Comparison of ENCODE assay signal across 8 cellular contexts in genomic region chr11:118435893-118436624, GRCh38. TPM values are rescaled to one million over a fixed set of nuclear protein-coding genes. Genes with fewer than 3 reads are reported as not detected.
DNase-seq lines count a peak whose midpoint lies in the region; ATAC-seq and TF ChIP-seq lines count a peak whose summit lies in the region.

Gene KMT2A (plus strand): TSS chr11:118436492. CDS start chr11:118436513, 21 bp downstream.

- no peaks in the 10 kb centered on the region for H3K27me3 ChIP-seq in SK-N-SH (ENCODE audit: insufficient read depth)
- H3K27me3 ChIP-seq in suprapubic skin: no peaks in the 10 kb centered on the region

- H3K4me2 ChIP-seq in SK-N-SH: peak within 1 kb of the TSS; percentile 98

- H3F3A ChIP-seq in SK-N-SH (replicated peaks; ENCODE audit: insufficient read depth): peaks cover 28% of the 10 kb centered on the region

- POLR2A ChIA-PET in SK-N-SH (lab: Yijun Ruan, JAX): interaction anchor here (0.6 to 1.6 kb wide), 10 partner anchors 8 to 354 kb away, joined by 3 to 7 read pairs (median 4); partner anchors contain the start of gene ATP5MG

- H2AFZ ChIP-seq in SK-N-SH (ENCODE audit: low read depth): peak within 1 kb of the TSS; percentile 92

- CTCF ChIA-PET in SK-N-SH (lab: Yijun Ruan, JAX): interaction anchor here (1.0 kb wide), 1 partner anchor 8 kb away, joined by 4 read pairs; no protein-coding TSS in a partner anchor

- TF ChIP-seq EP300 in SK-N-SH (IDR thresholded peaks at IDR 0.05; ENCODE audit: borderline replicate concordance in 1 of 2, low read depth in 1 of 2, low read length in 1 of 2): peak in 1 of 2 experiments; percentile 40; a peak in 1 of 4 replicates
- TF ChIP-seq EP300 in suprapubic skin (IDR thresholded peaks at IDR 0.05): no peak

- peaks cover 37% of the 10 kb centered on the region for H4K20me1 ChIP-seq in SK-N-SH (ENCODE audit: insufficient read depth)

- no peak for TF ChIP-seq RAD21 in SK-N-SH (IDR thresholded peaks at IDR 0.05; ENCODE audit: low read length)

- H3K79me2 ChIP-seq in SK-N-SH (ENCODE audit: insufficient read depth): peaks cover 45% of the 10 kb centered on the region

- WGBS in SK-N-SH (ENCODE audit: low lambda C conversion rate): 4% methylated on average over 4 of the region's 83 CpGs
- WGBS in suprapubic skin: 1% methylated on average over 15 of the region's 83 CpGs

- H3K27ac ChIP-seq in SK-N-SH (ENCODE audit: low read depth in 2 of 2, low read length in 1 of 2): peak within 1 kb of the TSS; percentile 91 to 99
- H3K27ac ChIP-seq in suprapubic skin: peak within 1 kb of the TSS; percentile 88

- peak in 1 of 2 donors; percentile 17 for TF ChIP-seq POLR2A in suprapubic skin (IDR thresholded peaks at IDR 0.05)

- ATAC-seq in HG02588 (IDR thresholded peaks at IDR 0.05; ENCODE audit: unreplicated experiment): peak; percentile 52

- peak within 1 kb of the TSS; percentile 77 to 95 for H3K4me3 ChIP-seq in SK-N-SH (ENCODE audit: low read depth in 2 of 2, low read length in 1 of 2)
- peak within 1 kb of the TSS; percentile 69 for H3K4me3 ChIP-seq in suprapubic skin

- TF ChIP-seq CTCF in SK-N-SH (IDR thresholded peaks at IDR 0.05) (no peak), suprapubic skin (IDR thresholded peaks at IDR 0.05) (peak in 1 of 2 donors; percentile 99)

- DNase-seq in GM03348 (ENCODE audit: low spot score): peak; percentile 99
- peak; percentile 98 for DNase-seq in NCI-H1092 (lab: John Stamatoyannopoulos, UW)
- peak; percentile 96 for DNase-seq in SK-N-SH
- peak; percentile 93 for DNase-seq in activated naive CD4-positive, alpha-beta T cell treated with anti-CD3 and anti-CD28 coated beads, Interleukin-2, amount 50 U/mL, for 16 hours
- peak; percentile 95 for DNase-seq in globus pallidus (ENCODE audit: low spot score)
- peak; percentile 98 for DNase-seq in occipital lobe (lab: John Stamatoyannopoulos, UW)
- peak; percentile 97 for DNase-seq in suprapubic skin (ENCODE audit: low spot score in 2 of 2)

- H3K4me1 ChIP-seq in SK-N-SH (ENCODE audit: control insufficient read depth in 1 of 2, insufficient read depth in 2 of 2, low read depth in 1 of 2, low read length in 1 of 2): peaks cover 23 to 31% of the 10 kb centered on the region in 2 experiments; a peak in 3 of 4 replicates
- H3K4me1 ChIP-seq in suprapubic skin: peaks cover 48% of the 10 kb centered on the region

- H3K9ac ChIP-seq in SK-N-SH: peak within 1 kb of the TSS; percentile 80

- H3K36me3 ChIP-seq in SK-N-SH (replicated peaks in 1 of 2; ENCODE audit: control insufficient read depth in 1 of 2, insufficient read depth in 2 of 2, low read length in 1 of 2) (peaks cover 13 to 16% of the 10 kb centered on the region in 2 experiments), suprapubic skin (no peaks in the 10 kb centered on the region)

- no peaks in the 10 kb centered on the region for H3K9me3 ChIP-seq in SK-N-SH
- no peaks in the 10 kb centered on the region for H3K9me3 ChIP-seq in suprapubic skin

- H3K9me2 ChIP-seq in SK-N-SH: no peaks in the 10 kb centered on the region

TF ChIP-seq in SK-N-SH, 30 proteins besides CTCF, POLR2A, EP300 and RAD21 (continues in another document):
- peak; percentile 73 for TF ChIP-seq TAF1 (IDR thresholded peaks at IDR 0.05; ENCODE audit: borderline replicate concordance, low read depth, low read length)
- no peak for TF ChIP-seq SMC3 (IDR thresholded peaks at IDR 0.05; ENCODE audit: low read depth, low read length)
- TF ChIP-seq POLR2AphosphoS5 (IDR thresholded peaks at IDR 0.05; ENCODE audit: low read depth, low read length): peak; percentile 61
- peak; percentile 48; the same call in 1 of the 2 replicates for TF ChIP-seq REST (IDR thresholded peaks at IDR 0.05; ENCODE audit: low read depth, low read length)
- TF ChIP-seq IRF3 (IDR thresholded peaks at IDR 0.05; ENCODE audit: low read depth, low read length): no peak
- TF ChIP-seq SIN3A (IDR thresholded peaks at IDR 0.05; ENCODE audit: borderline replicate concordance, low read depth, low read length): peak; percentile 89; the same call in 1 of the 2 replicates
- TF ChIP-seq ZBTB33 (IDR thresholded peaks at IDR 0.05; ENCODE audit: borderline replicate concordance, low read depth): peak; percentile 53; the same call in 1 of the 2 replicates
- peak; percentile 7; the same call in 1 of the 2 replicates for TF ChIP-seq FOSL2 (IDR thresholded peaks at IDR 0.05; ENCODE audit: borderline replicate concordance, low read depth)
- peak; percentile 70; the same call in 1 of the 2 replicates for TF ChIP-seq YY1 (IDR thresholded peaks at IDR 0.05; ENCODE audit: low read depth)
- TF ChIP-seq ELF1 (IDR thresholded peaks at IDR 0.05): peak; percentile 65; the same call in 1 of the 2 replicates
- 0 out of 2 replicates have a peak, but pooled peaks have one; percentile 23 for TF ChIP-seq MEF2A (IDR thresholded peaks at IDR 0.05; ENCODE audit: borderline replicate concordance, low read depth)
- peak; percentile 91 for TF ChIP-seq CHD2 (IDR thresholded peaks at IDR 0.05; ENCODE audit: low read length, partially characterized antibody)
- TF ChIP-seq EZH2phosphoT487 (IDR thresholded peaks at IDR 0.05; ENCODE audit: borderline replicate concordance, low read depth): no peak
- no peak for TF ChIP-seq NRF1 (IDR thresholded peaks at IDR 0.05; ENCODE audit: low read depth, low read length)
- no peak for TF ChIP-seq FOXJ3 (CRISPR knock-in tag; IDR thresholded peaks at IDR 0.05)
- no peak for TF ChIP-seq RFX5 (IDR thresholded peaks at IDR 0.05; ENCODE audit: low read length)
- peak; percentile 55 for TF ChIP-seq TEAD4 (IDR thresholded peaks at IDR 0.05; ENCODE audit: borderline replicate concordance, insufficient read depth)
- no peak; the same call in 1 of the 2 replicates for TF ChIP-seq RCOR1 (IDR thresholded peaks at IDR 0.05; ENCODE audit: low read length)
- no peak for TF ChIP-seq JUND (IDR thresholded peaks at IDR 0.05)
- TF ChIP-seq PBX3 (IDR thresholded peaks at IDR 0.05): peak; percentile 24; the same call in 1 of the 2 replicates

RNA-seq across cellular contexts. Expression of gene KMT2A, which starts in this region (rescaled TPM):
- 15.7 and 16.6 TPM in 2 replicates for polyA plus RNA-seq in SK-N-SH (2012; rRNA removed)
- 8.2 and 11.9 TPM in 2 replicates for polyA plus RNA-seq in SK-N-SH (2012; cell fraction: cytosol; rRNA removed)
- 41.9 and 53.5 TPM in 2 replicates for polyA plus RNA-seq in SK-N-SH (2012; cell fraction: nucleus; rRNA removed)
- 55.4 TPM for total RNA-seq in occipital lobe
- 100 to 1,000 TPM in 1 of 4 donors, 10 to 100 TPM in 3; 61.8 to 150 (median 80.1) TPM for total RNA-seq in suprapubic skin

Comparison
In these comparisons a context has a peak if more than half of its experiments do, and no peak if none do; other contexts are left out.
1. Peak in every context shown above with its lines: DNase-seq, ATAC-seq, H3K4me3 ChIP-seq and H3K27ac ChIP-seq.